ENCODE assay signal across 26 cellular contexts in genomic region chr12:29599397-29599796, GRCh38.
DNase-seq lines count a peak whose midpoint lies in the region; FAIRE-seq and TF ChIP-seq lines count a peak whose summit lies in the region.
"Had no signal": no experiment of that assay in that cellular context is flagged by ENCODE, and none has a peak within 500 bp of the region (broad histone marks: within the 10 kb centered on the region; RNA-seq: fewer than 3 reads in every experiment).

No MANE protein-coding gene starts in this region.

- DNase-seq in HAP-1 (ENCODE audit: low spot score in 2 of 2) (peak; percentile 46), astrocyte (ENCODE audit: low read depth) (no peak), fibroblast of villous mesenchyme (ENCODE audit: low read depth) (peak; percentile 27), smooth muscle cell (lab: John Stamatoyannopoulos, UW; ENCODE audit: unreplicated experiment) (no peak), frontal cortex (ENCODE audit: low spot score in 2 of 2) (no peak), mesenteric fat pad (ENCODE audit: low spot score) (no peak), LoVo (ENCODE audit: low spot score) (no peak), posterior cingulate gyrus (no peak)
- DNase-seq: activated B cell treated with CpG ODN at 0.5 μM for 24 hours; activated CD4-positive, alpha-beta T cell treated with anti-CD3 and anti-CD28 coated beads, Interleukin-2, amount 50 U/mL, for 4 hours; activated CD8-positive, alpha-beta memory T cell treated with anti-CD3 and anti-CD28 coated beads, Interleukin-2, amount 50 U/mL, for 48 hours; activated effector memory CD4-positive, alpha-beta T cell treated with anti-CD3 and anti-CD28 coated beads, Interleukin-2, amount 50 U/mL, for 16 hours; colonic mucosa; COR-L47; foreskin melanocyte; kidney; naive B cell; NCI-H2171 treated with DMSO at 0.1 percent for 48 hours; occipital lobe; retina; SK-N-SH; stomach; trophoblast cell had no signal

- H3K4me3 Mint-ChIP-seq in astrocyte (ENCODE audit: unreplicated experiment) = no peak overlapping the region
- H3K4me3 Mint-ChIP-seq: activated B cell treated with CpG ODN at 0.5 μM for 24 hours; naive B cell; T-helper 2 cell treated with Interferon-gamma antibody and Interleukin-4, amounts not matched to agents 5 μg/mL and 100 μg/mL, for 36 hours had no signal

- no peaks in the 10 kb centered on the region for H4K20me1 ChIP-seq in astrocyte (ENCODE audit: insufficient read depth, low read length)
- H4K20me1 ChIP-seq in smooth muscle cell (ENCODE audit: low read depth) = no peaks in the 10 kb centered on the region

- H3K79me2 ChIP-seq in astrocyte (ENCODE audit: insufficient read depth, low read length) (no peaks in the 10 kb centered on the region), smooth muscle cell (ENCODE audit: low read depth) (no peaks in the 10 kb centered on the region)

- H3K36me3 ChIP-seq in HAP-1 (replicated peaks) = no peaks in the 10 kb centered on the region
- no peaks in the 10 kb centered on the region for H3K36me3 ChIP-seq in astrocyte (ENCODE audit: insufficient read depth, low read length)
- H3K36me3 ChIP-seq in smooth muscle cell (ENCODE audit: low read depth) = no peaks in the 10 kb centered on the region
- H3K36me3 ChIP-seq: colonic mucosa had no signal

- H3K9me3 ChIP-seq in HAP-1 = no peaks in the 10 kb centered on the region
- no peaks in the 10 kb centered on the region for H3K9me3 ChIP-seq in astrocyte (ENCODE audit: insufficient read depth, low read depth, low read length)
- no peaks in the 10 kb centered on the region for H3K9me3 ChIP-seq in smooth muscle cell (replicated peaks; ENCODE audit: low read depth)
- H3K9me3 ChIP-seq: body of pancreas, colonic mucosa, SK-N-SH, stomach had no signal

- FAIRE-seq in astrocyte (lab: Jason Lieb, UNC) = no peak
- FAIRE-seq in frontal cortex (lab: Jason Lieb, UNC) = no peak
- FAIRE-seq: kidney had no signal

- TF ChIP-seq CTCF in astrocyte (IDR thresholded peaks at IDR 0.05; ENCODE audit: insufficient read depth, low read depth, low read length) (no peak), fibroblast of villous mesenchyme (IDR thresholded peaks at IDR 0.05; ENCODE audit: insufficient read depth, low read depth, low read length) (no peak), smooth muscle cell (IDR thresholded peaks at IDR 0.05; ENCODE audit: borderline replicate concordance, insufficient read depth, poor library complexity, severe bottlenecking) (no peak)

- WGBS in smooth muscle cell (ENCODE audit: low lambda C conversion rate) = 4% methylated on average over 3 of the region's 3 CpGs

- no peaks in the 10 kb centered on the region for H3F3A ChIP-seq in smooth muscle cell (ENCODE audit: low read depth)

- intact Hi-C loops in posterior cingulate gyrus (cut with DNase I) = no loop called here

- H2AFZ ChIP-seq in astrocyte (ENCODE audit: low read depth, low read length) = no peak overlapping the region
- H2AFZ ChIP-seq in smooth muscle cell (ENCODE audit: low read depth) = no peak overlapping the region

- no peaks in the 10 kb centered on the region for H3K27me3 Mint-ChIP-seq in astrocyte (ENCODE audit: low read depth, unreplicated experiment)
- H3K27me3 Mint-ChIP-seq: activated B cell treated with CpG ODN at 0.5 μM for 24 hours, naive B cell had no signal

- no peak overlapping the region for H3K4me3 ChIP-seq in HAP-1
- no peak overlapping the region for H3K4me3 ChIP-seq in astrocyte (ENCODE audit: insufficient read depth, low read depth, low read length)
- H3K4me3 ChIP-seq in fibroblast of villous mesenchyme (ENCODE audit: low read depth, low read length) = no peak overlapping the region
- no peak overlapping the region for H3K4me3 ChIP-seq in smooth muscle cell
- H3K4me3 ChIP-seq: body of pancreas, colonic mucosa, stomach had no signal

- in situ Hi-C loops in HAP-1 (cut with MboI; ENCODE audit: low sequenced_read_pairs) = no loop called here

- no peak overlapping the region for H3K27ac ChIP-seq in astrocyte (ENCODE audit: low read depth, low read length)
- H3K27ac ChIP-seq in smooth muscle cell (ENCODE audit: low read depth) = no peak overlapping the region
- H3K27ac ChIP-seq: body of pancreas, colonic mucosa, RWPE1, stomach had no signal

- H3K4me2 ChIP-seq in astrocyte (ENCODE audit: low read length) (peak overlapping the region; percentile 30), smooth muscle cell (peak overlapping the region; percentile 50)
- H3K4me2 ChIP-seq: SK-N-SH had no signal

- no peak overlapping the region for H3K27ac Mint-ChIP-seq in astrocyte (ENCODE audit: unreplicated experiment)
- H3K27ac Mint-ChIP-seq: activated B cell treated with CpG ODN at 0.5 μM for 24 hours; naive B cell; T-helper 2 cell treated with Interferon-gamma antibody and Interleukin-4, amounts not matched to agents 5 μg/mL and 100 μg/mL, for 36 hours had no signal

- H3K9ac ChIP-seq in astrocyte (ENCODE audit: low read length) (no peak overlapping the region), smooth muscle cell (ENCODE audit: low read depth) (no peak overlapping the region)
- H3K9ac ChIP-seq: SK-N-SH had no signal

- peaks cover 13% of the 10 kb centered on the region for H3K4me1 ChIP-seq in HAP-1
- H3K4me1 ChIP-seq in astrocyte (ENCODE audit: insufficient read depth, low read length) = peaks cover 5% of the 10 kb centered on the region
- H3K4me1 ChIP-seq in smooth muscle cell (ENCODE audit: low read depth) = no peaks in the 10 kb centered on the region
- H3K4me1 ChIP-seq: body of pancreas, colonic mucosa, stomach had no signal

- H3K36me3 Mint-ChIP-seq in astrocyte (ENCODE audit: low read depth, unreplicated experiment) = no peaks in the 10 kb centered on the region
- H3K36me3 Mint-ChIP-seq: naive B cell had no signal

- H3K9me3 Mint-ChIP-seq in astrocyte (ENCODE audit: unreplicated experiment) = no peaks in the 10 kb centered on the region
- H3K9me3 Mint-ChIP-seq: activated B cell treated with CpG ODN at 0.5 μM for 24 hours; T-helper 2 cell treated with Interferon-gamma antibody and Interleukin-4, amounts not matched to agents 5 μg/mL and 100 μg/mL, for 36 hours had no signal

- H3K27me3 ChIP-seq in HAP-1 (ENCODE audit: low read depth) (no peaks in the 10 kb centered on the region), astrocyte (ENCODE audit: insufficient read depth, low read length) (no peaks in the 10 kb centered on the region), smooth muscle cell (ENCODE audit: low read depth) (no peaks in the 10 kb centered on the region)
- H3K27me3 ChIP-seq: body of pancreas, colonic mucosa, stomach had no signal

- H3K4me1 Mint-ChIP-seq in astrocyte (ENCODE audit: low read depth, unreplicated experiment) = peaks cover 4% of the 10 kb centered on the region
- H3K4me1 Mint-ChIP-seq: activated B cell treated with CpG ODN at 0.5 μM for 24 hours, naive B cell had no signal

Comparison
In these comparisons a context has a peak if more than half of its experiments do, and no peak if none do; other contexts are left out.
1. DNase-seq: peak in HAP-1 (2 of 2) and fibroblast of villous mesenchyme (single experiment); none in astrocyte (single experiment), smooth muscle cell (single experiment), frontal cortex (0 of 2), mesenteric fat pad (single experiment), LoVo (single experiment) and posterior cingulate gyrus (0 of 10).